ENCODE assay signal across 3 cellular contexts in the genomic region with DNA sequence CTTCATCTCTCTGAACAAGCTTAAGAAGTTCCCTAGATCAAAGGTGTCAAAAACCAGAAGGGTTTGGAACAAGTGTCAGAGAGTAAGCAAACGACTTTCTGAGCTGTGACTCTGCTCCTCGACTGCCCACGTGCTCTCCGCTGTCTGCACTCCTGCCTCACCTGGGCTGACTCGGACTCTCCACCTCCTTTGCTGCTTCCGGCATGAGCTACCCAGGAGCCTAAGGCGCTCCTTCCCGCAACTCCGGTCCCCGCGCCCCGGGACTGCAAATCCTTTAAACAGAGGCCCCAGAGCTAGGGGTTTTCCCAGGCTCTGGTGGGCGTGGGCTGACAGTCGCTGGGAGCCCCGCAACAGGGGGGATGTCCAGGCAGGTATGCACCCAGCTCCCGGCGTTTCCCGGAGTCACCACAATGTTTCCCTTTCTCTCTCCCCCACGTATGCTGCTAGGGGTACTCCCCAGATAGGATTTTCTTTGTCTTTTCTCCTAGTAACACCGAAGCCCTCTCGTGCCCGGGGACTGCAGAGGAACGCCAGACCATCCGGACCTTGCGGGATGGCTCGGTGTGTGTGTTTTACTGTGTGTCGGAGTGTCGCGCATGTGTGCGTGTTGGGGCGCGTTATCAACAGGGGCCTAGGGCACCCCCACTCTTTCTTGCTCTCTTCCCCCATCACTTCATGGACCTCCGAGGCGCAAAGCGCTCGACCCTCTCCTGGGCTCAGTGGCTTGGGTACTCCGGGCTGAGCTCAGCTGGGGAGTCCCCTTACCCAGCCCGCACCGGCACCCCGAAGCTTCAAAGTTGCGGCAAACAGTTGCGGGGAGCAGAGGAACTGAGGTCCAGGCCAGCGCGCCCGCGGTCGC.
TF ChIP-seq lines count a peak whose summit lies in the region.

No MANE protein-coding gene starts in this region.

TF ChIP-seq in A549, 52 proteins besides CTCF, POLR2A, EP300 and RAD21:
- TF ChIP-seq JUNB (IDR thresholded peaks at IDR 0.05) (no peak), HOXB13 (CRISPR knock-in tag; IDR thresholded peaks at IDR 0.05; ENCODE audit: low read depth) (no peak), KDM1A (IDR thresholded peaks at IDR 0.05; ENCODE audit: low read depth) (no peak), E2F6 (IDR thresholded peaks at IDR 0.05; ENCODE audit: borderline replicate concordance, low read depth) (no peak), NFE2L2 (conservative IDR thresholded peaks at IDR 0.05; ENCODE audit: low read length) (no peak), RNF2 (IDR thresholded peaks at IDR 0.05; ENCODE audit: borderline replicate concordance, low read depth) (no peak), CBX8 (IDR thresholded peaks at IDR 0.05) (no peak), ZFP36 (IDR thresholded peaks at IDR 0.05; ENCODE audit: borderline replicate concordance, partially characterized antibody) (no peak), RCOR1 (IDR thresholded peaks at IDR 0.05; ENCODE audit: low read depth, low read length) (no peak), TFCP2L1 (CRISPR knock-in tag; IDR thresholded peaks at IDR 0.05) (no peak), HEYL (CRISPR knock-in tag; IDR thresholded peaks at IDR 0.05) (no peak)
- TF ChIP-seq, protein P1, sequence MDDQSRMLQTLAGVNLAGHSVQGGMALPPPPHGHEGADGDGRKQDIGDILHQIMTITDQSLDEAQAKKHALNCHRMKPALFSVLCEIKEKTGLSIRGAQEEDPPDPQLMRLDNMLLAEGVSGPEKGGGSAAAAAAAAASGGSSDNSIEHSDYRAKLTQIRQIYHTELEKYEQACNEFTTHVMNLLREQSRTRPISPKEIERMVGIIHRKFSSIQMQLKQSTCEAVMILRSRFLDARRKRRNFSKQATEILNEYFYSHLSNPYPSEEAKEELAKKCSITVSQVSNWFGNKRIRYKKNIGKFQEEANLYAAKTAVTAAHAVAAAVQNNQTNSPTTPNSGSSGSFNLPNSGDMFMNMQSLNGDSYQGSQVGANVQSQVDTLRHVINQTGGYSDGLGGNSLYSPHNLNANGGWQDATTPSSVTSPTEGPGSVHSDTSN (IDR thresholded peaks at IDR 0.05) = no peak
- TF ChIP-seq, protein P2, sequence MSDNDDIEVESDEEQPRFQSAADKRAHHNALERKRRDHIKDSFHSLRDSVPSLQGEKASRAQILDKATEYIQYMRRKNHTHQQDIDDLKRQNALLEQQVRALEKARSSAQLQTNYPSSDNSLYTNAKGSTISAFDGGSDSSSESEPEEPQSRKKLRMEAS (IDR thresholded peaks at IDR 0.05) = no peak

TF ChIP-seq in H1, 55 proteins besides CTCF, POLR2A, EP300 and RAD21 (continues in another document):
- TF ChIP-seq CHD7 (IDR thresholded peaks at IDR 0.05; ENCODE audit: insufficient replicate concordance, low read length) (no peak), ASH2L (IDR thresholded peaks at IDR 0.05; ENCODE audit: low read length) (peak; percentile 61), POLR2AphosphoS5 (IDR thresholded peaks at IDR 0.05; ENCODE audit: low read depth, low read length) (no peak), CHD1 (IDR thresholded peaks at IDR 0.05; ENCODE audit: low read depth, low read length) (no peak), SUZ12 (IDR thresholded peaks at IDR 0.05; ENCODE audit: low read length) (peak; percentile 70), JUN (IDR thresholded peaks at IDR 0.05; ENCODE audit: low read depth, low read length) (no peak), RNF2 (IDR thresholded peaks at IDR 0.05; ENCODE audit: borderline replicate concordance, low read depth, low read length, missing control alignments, poor library complexity, severe bottlenecking) (peak; percentile 54), NANOG (IDR thresholded peaks at IDR 0.05; ENCODE audit: insufficient read depth, low read depth, low read length, poor library complexity, severe bottlenecking) (no peak), SAP30 (IDR thresholded peaks at IDR 0.05; ENCODE audit: insufficient read depth, insufficient replicate concordance, low read length) (peak; percentile 61), CEBPB (IDR thresholded peaks at IDR 0.05; ENCODE audit: low read depth, low read length) (no peak)

TF ChIP-seq in neural cell, 6 proteins besides CTCF, POLR2A, EP300 and RAD21:
- TF ChIP-seq, protein P3, sequence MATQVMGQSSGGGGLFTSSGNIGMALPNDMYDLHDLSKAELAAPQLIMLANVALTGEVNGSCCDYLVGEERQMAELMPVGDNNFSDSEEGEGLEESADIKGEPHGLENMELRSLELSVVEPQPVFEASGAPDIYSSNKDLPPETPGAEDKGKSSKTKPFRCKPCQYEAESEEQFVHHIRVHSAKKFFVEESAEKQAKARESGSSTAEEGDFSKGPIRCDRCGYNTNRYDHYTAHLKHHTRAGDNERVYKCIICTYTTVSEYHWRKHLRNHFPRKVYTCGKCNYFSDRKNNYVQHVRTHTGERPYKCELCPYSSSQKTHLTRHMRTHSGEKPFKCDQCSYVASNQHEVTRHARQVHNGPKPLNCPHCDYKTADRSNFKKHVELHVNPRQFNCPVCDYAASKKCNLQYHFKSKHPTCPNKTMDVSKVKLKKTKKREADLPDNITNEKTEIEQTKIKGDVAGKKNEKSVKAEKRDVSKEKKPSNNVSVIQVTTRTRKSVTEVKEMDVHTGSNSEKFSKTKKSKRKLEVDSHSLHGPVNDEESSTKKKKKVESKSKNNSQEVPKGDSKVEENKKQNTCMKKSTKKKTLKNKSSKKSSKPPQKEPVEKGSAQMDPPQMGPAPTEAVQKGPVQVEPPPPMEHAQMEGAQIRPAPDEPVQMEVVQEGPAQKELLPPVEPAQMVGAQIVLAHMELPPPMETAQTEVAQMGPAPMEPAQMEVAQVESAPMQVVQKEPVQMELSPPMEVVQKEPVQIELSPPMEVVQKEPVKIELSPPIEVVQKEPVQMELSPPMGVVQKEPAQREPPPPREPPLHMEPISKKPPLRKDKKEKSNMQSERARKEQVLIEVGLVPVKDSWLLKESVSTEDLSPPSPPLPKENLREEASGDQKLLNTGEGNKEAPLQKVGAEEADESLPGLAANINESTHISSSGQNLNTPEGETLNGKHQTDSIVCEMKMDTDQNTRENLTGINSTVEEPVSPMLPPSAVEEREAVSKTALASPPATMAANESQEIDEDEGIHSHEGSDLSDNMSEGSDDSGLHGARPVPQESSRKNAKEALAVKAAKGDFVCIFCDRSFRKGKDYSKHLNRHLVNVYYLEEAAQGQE (IDR thresholded peaks at IDR 0.05; ENCODE audit: borderline replicate concordance) = no peak
- no peak for TF ChIP-seq TAF1 (IDR thresholded peaks at IDR 0.05; ENCODE audit: low read depth)
- no peak for TF ChIP-seq POLR2AphosphoS5 (IDR thresholded peaks at IDR 0.05)
- no peak for TF ChIP-seq MXI1 (conservative IDR thresholded peaks at IDR 0.05; ENCODE audit: poor library complexity, severe bottlenecking)
- TF ChIP-seq SMC3 (conservative IDR thresholded peaks at IDR 0.05; ENCODE audit: poor library complexity) = no peak
- no peak for TF ChIP-seq EZH2 (IDR thresholded peaks at IDR 0.05; ENCODE audit: borderline replicate concordance, insufficient read depth, low read length, poor library complexity, severe bottlenecking)
TF ChIP-seq in neural cell: peak in this region for 0.
